ENCODE assay signal across 8 cellular contexts in genomic region chr5:73448072-73448432, GRCh38. TPM values are rescaled to one million over a fixed set of nuclear protein-coding genes. Genes with fewer than 3 reads are reported as not detected.
A peak's percentile ranks its signal among the peaks of the same experiment; 100 is the strongest.
DNase-seq lines count a peak whose midpoint lies in the region; ATAC-seq and TF ChIP-seq lines count a peak whose summit lies in the region.

No MANE protein-coding gene starts in this region.

- no peak overlapping the region for H3K27ac Mint-ChIP-seq in mesothelial cell of epicardium

- H3K56ac ChIP-seq in IMR-90 (ENCODE audit: extremely low read depth, insufficient read depth, low read length) = no peak overlapping the region

- 0 out of 2 replicates have a peak, but pooled peaks have one; percentile 2 for TF ChIP-seq CTCF in IMR-90 (conservative IDR thresholded peaks at IDR 0.05; ENCODE audit: low read depth, low read length)
- no peak for TF ChIP-seq CTCF in astrocyte of the cerebellum (IDR thresholded peaks at IDR 0.05; ENCODE audit: low read depth, low read length, missing control alignments)
- no peak for TF ChIP-seq CTCF in mesothelial cell of epicardium (IDR thresholded peaks at IDR 0.05; ENCODE audit: unreplicated experiment)
- TF ChIP-seq CTCF in prostate gland (IDR thresholded peaks at IDR 0.05) = no peak
- no peak for TF ChIP-seq CTCF in GM13977 (IDR thresholded peaks at IDR 0.05; ENCODE audit: extremely low read depth, insufficient read depth, missing control alignments)

- H3K9me3 Mint-ChIP-seq in mesothelial cell of epicardium = no peaks in the 10 kb centered on the region

- peak; percentile 19 for ATAC-seq in IMR-90 (ENCODE audit: low read depth)

- peak overlapping the region; percentile 66 for H4K91ac ChIP-seq in IMR-90 (ENCODE audit: insufficient read depth, low read depth, low read length)

- TF ChIP-seq RAD21 in IMR-90 (IDR thresholded peaks at IDR 0.05; ENCODE audit: low read length) = no peak

- H2BK120ac ChIP-seq in IMR-90 (ENCODE audit: low read depth, low read length) = peak overlapping the region; percentile 91

- dilution Hi-C loops in IMR-90 (cut with HindIII; ENCODE audit: low sequenced_read_pairs, unreplicated experiment) = no loop called here

- no peaks in the 10 kb centered on the region for H3K9me1 ChIP-seq in IMR-90 (ENCODE audit: insufficient read depth, low read length)

- peaks cover 8% of the 10 kb centered on the region; the same call in 1 of the 2 replicates for H3K36me3 ChIP-seq in IMR-90 (ENCODE audit: control insufficient read depth, insufficient read depth, low read length)
- no peaks in the 10 kb centered on the region for H3K36me3 ChIP-seq in prostate gland

- H4K8ac ChIP-seq in IMR-90 (ENCODE audit: low read depth in 2 of 2, low read length in 2 of 2) = peak overlapping the region in 1 of 2 experiments; percentile 72; a peak in 2 of 4 replicates

- H3K27me3 ChIP-seq in IMR-90 (ENCODE audit: control insufficient read depth, insufficient read depth, low read length) = peaks cover 6% of the 10 kb centered on the region
- H3K27me3 ChIP-seq in prostate gland (replicated peaks; ENCODE audit: insufficient read depth) = peaks cover 64% of the 10 kb centered on the region

- POLR2A ChIA-PET in IMR-90 (lab: Charles Lee; ENCODE audit: unreplicated experiment) = interaction anchor here (1.0 to 1.4 kb wide), 2 partner anchors 28 to 233 kb away, joined by 3 read pairs; no protein-coding TSS in a partner anchor

- peak overlapping the region; percentile 95 for H2AFZ ChIP-seq in IMR-90 (replicated peaks; ENCODE audit: low read length, poor library complexity)

- peaks cover 89% of the 10 kb centered on the region for H3K27me3 Mint-ChIP-seq in mesothelial cell of epicardium (ENCODE audit: low read depth)

- DNase-seq in NK-92 treated with Interleukin-12 subunit alpha and Interleukin-12 subunit beta, amount 100 ng/mL, for 24 hours (lab: John Stamatoyannopoulos, UW) = peak; percentile 52
- no peak for DNase-seq in NK-92 (lab: John Stamatoyannopoulos, UW; ENCODE audit: unreplicated experiment)
- no peak for DNase-seq in IMR-90
- DNase-seq in astrocyte of the cerebellum (ENCODE audit: low read depth) = no peak
- no peak for DNase-seq in mesothelial cell of epicardium (ENCODE audit: low spot score in 2 of 2, unreplicated experiment in 2 of 2)
- no peak for DNase-seq in midbrain (lab: John Stamatoyannopoulos, UW)
- no peak for DNase-seq in prostate gland (ENCODE audit: low spot score)
- no peak for DNase-seq in GM13977 (ENCODE audit: low spot score)

- H2BK15ac ChIP-seq in IMR-90 (ENCODE audit: low read depth, low read length) = no peak overlapping the region

- peak overlapping the region; percentile 49 for H3K4me2 ChIP-seq in IMR-90 (ENCODE audit: low read depth, low read length)

- TF ChIP-seq POLR2A in IMR-90 (IDR thresholded peaks at IDR 0.05; ENCODE audit: low read depth, low read length) (no peak), prostate gland (IDR thresholded peaks at IDR 0.05) (no peak)

- H3K4me1 Mint-ChIP-seq in mesothelial cell of epicardium = peaks cover 11% of the 10 kb centered on the region

- H2AK5ac ChIP-seq in IMR-90 (ENCODE audit: low read depth, low read length) = 0 out of 2 replicates have a peak overlapping the region, but pooled peaks have one; percentile 71

- peak overlapping the region; percentile 81; the same call in 1 of the 2 replicates for H3K18ac ChIP-seq in IMR-90 (ENCODE audit: low read depth, low read length)

- H3K4me3 ChIP-seq in IMR-90 (ENCODE audit: insufficient read depth, low read depth, low read length) (peak overlapping the region; percentile 94), astrocyte of the cerebellum (ENCODE audit: low read depth, low read length) (peak overlapping the region; percentile 70), prostate gland (peak overlapping the region in 1 of 2 donors; percentile 15)

- H3K4me3 Mint-ChIP-seq in mesothelial cell of epicardium = peak overlapping the region; percentile 58

- peak overlapping the region; percentile 81 for H3K9ac ChIP-seq in IMR-90 (ENCODE audit: low read depth, low read length)

- H4K20me1 ChIP-seq in IMR-90 (ENCODE audit: insufficient read depth, low read length) = peaks cover 6% of the 10 kb centered on the region; the same call in 1 of the 2 replicates

- no peak overlapping the region for H4K5ac ChIP-seq in IMR-90 (ENCODE audit: low read depth, low read length)

- peak overlapping the region; percentile 92 for H3K14ac ChIP-seq in IMR-90 (replicated peaks; ENCODE audit: low read depth, low read length)

- no peak overlapping the region for H3K23ac ChIP-seq in IMR-90 (ENCODE audit: low read depth, low read length)

- intact Hi-C loops in IMR-90 (cut with micrococcal nuclease) (loop anchor here (1.0 kb wide), 1 partner anchor 136 kb away; no protein-coding TSS in a partner anchor), prostate gland (cut with DNase I) (no loop called here)

- in situ Hi-C loops in IMR-90 (cut with MboI; ENCODE audit: low sequenced_read_pairs) = loop anchor here (5.0 to 10.0 kb wide), 3 partner anchors 141 to 363 kb away; no protein-coding TSS in a partner anchor
- in situ Hi-C loops in astrocyte of the cerebellum (cut with HindIII; ENCODE audit: low sequenced_read_pairs) = loop anchor here (25.0 kb wide), 2 partner anchors 136 to 536 kb away; no protein-coding TSS in a partner anchor
- in situ Hi-C loops in GM13977 (cut with MboI; ENCODE audit: low pct_unique_long_range_greater_than_20kb, low sequenced_read_pairs, unreplicated experiment) = no loop called here

- peak overlapping the region; percentile 96 for H2BK5ac ChIP-seq in IMR-90 (ENCODE audit: low read depth, low read length, poor library complexity, severe bottlenecking)

- peak overlapping the region; percentile 93 for H2AK9ac ChIP-seq in IMR-90 (replicated peaks; ENCODE audit: low read depth, low read length, poor library complexity)

- peak overlapping the region; percentile 83 for H3K4ac ChIP-seq in IMR-90 (ENCODE audit: low read depth, low read length)

- H3K36me3 Mint-ChIP-seq in mesothelial cell of epicardium = no peaks in the 10 kb centered on the region

- CTCF ChIA-PET in IMR-90 (lab: Yijun Ruan, JAX) = interaction anchor here (0.6 to 2.1 kb wide), 4 partner anchors 73 to 232 kb away, joined by 3 to 9 read pairs (median 4); no protein-coding TSS in a partner anchor

- H3K9me3 ChIP-seq in IMR-90 (ENCODE audit: control insufficient read depth, insufficient read depth, low read length) = no peaks in the 10 kb centered on the region
- H3K9me3 ChIP-seq in prostate gland = no peaks in the 10 kb centered on the region

- peaks cover 12 to 19% of the 10 kb centered on the region in 2 experiments for H3K79me1 ChIP-seq in IMR-90 (ENCODE audit: low read depth in 1 of 2, low read length in 2 of 2)

- H3K27ac ChIP-seq in IMR-90 (ENCODE audit: insufficient read depth, low read length) (peak overlapping the region; percentile 97), prostate gland (no peak overlapping the region)

- H2BK20ac ChIP-seq in IMR-90 (ENCODE audit: low read depth, low read length) = no peak overlapping the region

- no TSS peak for BruUV-seq in IMR-90 (replicated peaks; lab: Mats Ljungman, UMichigan)

- peaks cover 8% of the 10 kb centered on the region; the same call in 1 of the 2 replicates for H3K4me1 ChIP-seq in IMR-90 (ENCODE audit: control insufficient read depth, insufficient read depth, low read length)
- no peaks in the 10 kb centered on the region for H3K4me1 ChIP-seq in prostate gland (replicated peaks)

- WGBS in IMR-90 (ENCODE audit: extremely low coverage in 2 of 2, insufficient read length in 1 of 2), 2 experiments = 2% methylated on average over 11 of the region's 48 CpGs; no CpG with 5 or more reads in 1 of the 2 experiments
- 3% methylated on average over 35 of the region's 48 CpGs for WGBS in prostate gland

TF ChIP-seq in IMR-90, 13 proteins besides CTCF, POLR2A, EP300 and RAD21:
- TF ChIP-seq, protein P1, sequence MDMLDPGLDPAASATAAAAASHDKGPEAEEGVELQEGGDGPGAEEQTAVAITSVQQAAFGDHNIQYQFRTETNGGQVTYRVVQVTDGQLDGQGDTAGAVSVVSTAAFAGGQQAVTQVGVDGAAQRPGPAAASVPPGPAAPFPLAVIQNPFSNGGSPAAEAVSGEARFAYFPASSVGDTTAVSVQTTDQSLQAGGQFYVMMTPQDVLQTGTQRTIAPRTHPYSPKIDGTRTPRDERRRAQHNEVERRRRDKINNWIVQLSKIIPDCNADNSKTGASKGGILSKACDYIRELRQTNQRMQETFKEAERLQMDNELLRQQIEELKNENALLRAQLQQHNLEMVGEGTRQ (IDR thresholded peaks at IDR 0.05; ENCODE audit: low read depth, low read length) = no peak
- no peak; the same call in 1 of the 2 replicates for TF ChIP-seq MAZ (IDR thresholded peaks at IDR 0.05; ENCODE audit: borderline replicate concordance, low read depth, low read length)

RNA-seq across cellular contexts. Expression of gene FOXD1, which starts 0.5 kb away (rescaled TPM):
- total RNA-seq in IMR-90 (2012; rRNA removed) (3.2 and 6.4 TPM in 2 replicates), mesothelial cell of epicardium (0.09 TPM in 1 of 3 replicates, not detected in the others), prostate gland (1 to 10 TPM; 1.6 to 2.8 TPM)
- polyA plus RNA-seq in IMR-90 (2012; rRNA removed) = 23.1 and 28.3 TPM in 2 replicates
- polyA plus RNA-seq in IMR-90 (2012; cell fraction: cytosol; rRNA removed) = 13.8 and 28.3 TPM in 2 replicates
- polyA plus RNA-seq in IMR-90 (2012; cell fraction: nucleus; rRNA removed; ENCODE audit: low replicate concordance) = 16.9 and 18.6 TPM in 2 replicates

RNA-seq across cellular contexts. Expression of gene BTF3, which starts 50.2 kb away (rescaled TPM):
- total RNA-seq in IMR-90 (2012; rRNA removed) (211 and 225 TPM in 2 replicates), mesothelial cell of epicardium (641 to 666 TPM (median 655 TPM) in 3 replicates), prostate gland (100 to 1,000 TPM; 363 to 598 TPM)
- 410 and 443 TPM in 2 replicates for polyA plus RNA-seq in IMR-90 (2012; rRNA removed)
- polyA plus RNA-seq in IMR-90 (2012; cell fraction: cytosol; rRNA removed) = 226 and 424 TPM in 2 replicates
- polyA plus RNA-seq in IMR-90 (2012; cell fraction: nucleus; rRNA removed; ENCODE audit: low replicate concordance) = 47.3 and 183 TPM in 2 replicates
